29 cellular contexts compared by ENCODE assay signal in genomic region chr3:63528325-63529000, GRCh38.
"Had no signal": no experiment of that assay in that cellular context is flagged by ENCODE, and none has a peak within 500 bp of the region (broad histone marks: within the 10 kb centered on the region; RNA-seq: fewer than 3 reads in every experiment).

No MANE protein-coding gene starts in this region.

- H3K4me3 Mint-ChIP-seq: activated CD4-positive, alpha-beta memory T cell treated with anti-CD3 and anti-CD28 coated beads, Interleukin-2, amount 10 ng/mL, durations not matched to agents 7 days and 5 days; activated CD4-positive, alpha-beta T cell treated with anti-CD3 and anti-CD28 coated beads for 36 hours; activated naive CD4-positive, alpha-beta T cell treated with anti-CD3 and anti-CD28 coated beads, Interleukin-2, amount 10 ng/mL, durations not matched to agents 7 days and 5 days; activated naive CD8-positive, alpha-beta T cell treated with anti-CD3 and anti-CD28 coated beads for 36 hours; activated T-cell treated with anti-CD3 and anti-CD28 coated beads, Interleukin-2, amount 50 U/mL, for 72 hours; T-cell had no signal

- H3K36me3 ChIP-seq: brain microvascular endothelial cell, cardiac muscle cell, WERI-Rb-1 had no signal

- H3K27ac ChIP-seq: brain microvascular endothelial cell, cardiac muscle cell, SK-N-MC, WERI-Rb-1 had no signal

- H3K9me3 Mint-ChIP-seq: activated CD4-positive, alpha-beta memory T cell treated with anti-CD3 and anti-CD28 coated beads, Interleukin-2, amount 10 ng/mL, durations not matched to agents 7 days and 5 days; activated T-helper 2 cell treated with anti-CD3 and anti-CD28 coated beads, Interferon-gamma antibody, Interleukin-2, Interleukin-4, amounts not matched to agents 10 μg/mL and 5 μg/mL and 100 μg/mL, durations not matched to agents 14 hours and 24 hours and 36 hours had no signal

- H3K27me3 Mint-ChIP-seq: activated CD4-positive, alpha-beta memory T cell treated with anti-CD3 and anti-CD28 coated beads, Interleukin-2, amount 10 ng/mL, durations not matched to agents 7 days and 5 days; activated CD4-positive, alpha-beta T cell treated with anti-CD3 and anti-CD28 coated beads for 36 hours; activated naive CD4-positive, alpha-beta T cell treated with anti-CD3 and anti-CD28 coated beads, Interleukin-2, amount 10 ng/mL, durations not matched to agents 7 days and 5 days; activated naive CD8-positive, alpha-beta T cell treated with anti-CD3 and anti-CD28 coated beads for 36 hours; T-cell had no signal

- H3K4me3 ChIP-seq: cardiac muscle cell, SK-N-MC had no signal

- H3K27me3 ChIP-seq: brain microvascular endothelial cell, cardiac muscle cell had no signal

- DNase-seq: activated CD4-positive, alpha-beta memory T cell treated with anti-CD3 and anti-CD28 coated beads, Interleukin-2, amount 10 ng/mL, durations not matched to agents 7 days and 5 days; activated CD4-positive, alpha-beta T cell treated with anti-CD3 and anti-CD28 coated beads for 36 hours; activated CD4-positive, alpha-beta T cell treated with anti-CD3 and anti-CD28 coated beads, Interleukin-2, amount 50 U/mL, for 1 hour; activated CD8-positive, alpha-beta memory T cell treated with anti-CD3 and anti-CD28 coated beads, Interleukin-2, amount 50 U/mL, for 4 hours; activated gamma-delta T cell treated with Interleukin-2 at 50 U/mL for 16 hours; activated naive CD4-positive, alpha-beta T cell treated with anti-CD3 and anti-CD28 coated beads, Interleukin-2, amount 10 ng/mL, durations not matched to agents 7 days and 5 days; activated naive CD8-positive, alpha-beta T cell treated with anti-CD3 and anti-CD28 coated beads for 36 hours; activated T-cell treated with anti-CD3 and anti-CD28 coated beads, Interleukin-2, amount 50 U/mL, for 72 hours; brain microvascular endothelial cell; NCI-H1092; NCI-H1417; NCI-H1694; NCI-H2029; NCI-H2107; NCI-H2171 treated with DMSO at 0.1 percent for 48 hours; NCI-H226; NCI-H526 treated with DMSO at 0.1 percent for 48 hours; NCI-H82; NK-92 treated with Interleukin-12 subunit alpha and Interleukin-12 subunit beta, amount 100 ng/mL, for 24 hours; OCI-M1; RPMI8226; T-cell; T-helper 2 cell; WERI-Rb-1 had no signal

- H3K27ac Mint-ChIP-seq: activated CD4-positive, alpha-beta memory T cell treated with anti-CD3 and anti-CD28 coated beads, Interleukin-2, amount 10 ng/mL, durations not matched to agents 7 days and 5 days; activated CD4-positive, alpha-beta T cell treated with anti-CD3 and anti-CD28 coated beads for 36 hours; activated naive CD4-positive, alpha-beta T cell treated with anti-CD3 and anti-CD28 coated beads, Interleukin-2, amount 10 ng/mL, durations not matched to agents 7 days and 5 days; activated naive CD8-positive, alpha-beta T cell treated with anti-CD3 and anti-CD28 coated beads for 36 hours; activated T-cell treated with anti-CD3 and anti-CD28 coated beads, Interleukin-2, amount 50 U/mL, for 72 hours; activated T-helper 2 cell treated with anti-CD3 and anti-CD28 coated beads, Interferon-gamma antibody, Interleukin-2, Interleukin-4, amounts not matched to agents 10 μg/mL and 5 μg/mL and 100 μg/mL, durations not matched to agents 14 hours and 24 hours and 36 hours; T-cell had no signal

- H3K36me3 Mint-ChIP-seq: activated naive CD4-positive, alpha-beta T cell treated with anti-CD3 and anti-CD28 coated beads, Interleukin-2, amount 10 ng/mL, durations not matched to agents 7 days and 5 days; activated naive CD8-positive, alpha-beta T cell treated with anti-CD3 and anti-CD28 coated beads for 36 hours; T-cell had no signal

- ATAC-seq: activated CD4-positive, alpha-beta T cell treated with anti-CD3 and anti-CD28 coated beads for 36 hours; activated T-cell treated with anti-CD3 and anti-CD28 coated beads, Interleukin-2, amount 50 U/mL, for 72 hours; Panc1; Right ventricle myocardium inferior; T-cell had no signal

- H3K4me1 Mint-ChIP-seq: activated CD4-positive, alpha-beta memory T cell treated with anti-CD3 and anti-CD28 coated beads, Interleukin-2, amount 10 ng/mL, durations not matched to agents 7 days and 5 days; activated CD4-positive, alpha-beta T cell treated with anti-CD3 and anti-CD28 coated beads for 36 hours; activated naive CD4-positive, alpha-beta T cell treated with anti-CD3 and anti-CD28 coated beads, Interleukin-2, amount 10 ng/mL, durations not matched to agents 7 days and 5 days; activated naive CD8-positive, alpha-beta T cell treated with anti-CD3 and anti-CD28 coated beads for 36 hours; T-cell had no signal
